Comparison of ENCODE assay signal across 8 cellular contexts in genomic region chr9:65737096-65737564, GRCh38. TPM values are rescaled to one million over a fixed set of nuclear protein-coding genes. Genes with fewer than 3 reads are reported as not detected.
DNase-seq lines count a peak whose midpoint lies in the region; ATAC-seq, FAIRE-seq and TF ChIP-seq lines count a peak whose summit lies in the region.
"Not testable (repeated sequence)": the region's sequence is repeated elsewhere in the genome, so short reads cannot be mapped to it uniquely, and the experiment has no call there.
"Had no signal": no experiment of that assay in that cellular context is flagged by ENCODE, and none has a peak within 500 bp of the region (broad histone marks: within the 10 kb centered on the region; RNA-seq: fewer than 3 reads in every experiment).

FOXD4L4 (plus strand) TSS chr9:65737146; CDS start chr9:65737146, 0 bp downstream.

- H3K4me3 Mint-ChIP-seq in WTC11, result peak within 1 kb of the TSS; percentile 57
- H3K4me3 Mint-ChIP-seq in activated T-cell treated with anti-CD3 and anti-CD28 coated beads, Interleukin-2, amount 50 U/mL, for 24 hours; chondrocyte (ENCODE audit: unreplicated experiment): not testable (repeated sequence)

- intact Hi-C loops in kidney (cut with DNase I); mucosa of descending colon (cut with DNase I, micrococcal nuclease); spleen (cut with DNase I; ENCODE audit: low total_unique reads); upper lobe of right lung (cut with DNase I): not testable (repeated sequence)

- DNase-seq in WTC11 (ENCODE audit: low spot score) (peak; percentile 18), chondrocyte (ENCODE audit: low spot score) (peak; percentile 64), kidney (peak; percentile 19), mucosa of descending colon (peak in 2 of 3 donors; percentile 15 to 27), spleen (peak; percentile 54), upper lobe of right lung (peak; percentile 60)
- peak; percentile 30 for DNase-seq in activated T-cell treated with anti-CD3 and anti-CD28 coated beads, Interleukin-2, amount 50 U/mL, for 24 hours

- H3K27ac ChIP-seq in kidney (ENCODE audit: low read depth in 2 of 2, low read length in 2 of 2); spleen; upper lobe of right lung: not testable (repeated sequence)

- H3K27me3 Mint-ChIP-seq in WTC11 (ENCODE audit: low read depth), result peaks cover 36% of the 10 kb centered on the region
- H3K27me3 Mint-ChIP-seq in activated T-cell treated with anti-CD3 and anti-CD28 coated beads, Interleukin-2, amount 50 U/mL, for 24 hours; chondrocyte (ENCODE audit: low read depth): not testable (repeated sequence)

- POLR2A ChIA-PET in WTC11 (lab: Charles Lee), result not testable (repeated sequence)

- ATAC-seq in WTC11, mucosa of descending colon, upper lobe of right lung: not testable (repeated sequence)

- not testable (repeated sequence) for H3K27ac Mint-ChIP-seq in WTC11; activated T-cell treated with anti-CD3 and anti-CD28 coated beads, Interleukin-2, amount 50 U/mL, for 24 hours; chondrocyte (ENCODE audit: unreplicated experiment)

- CTCF ChIA-PET in WTC11 (lab: Charles Lee), result not testable (repeated sequence)

- not testable (repeated sequence) for FAIRE-seq in kidney (lab: Jason Lieb, UNC)

- not testable (repeated sequence) for H3K4me1 Mint-ChIP-seq in WTC11; activated T-cell treated with anti-CD3 and anti-CD28 coated beads, Interleukin-2, amount 50 U/mL, for 24 hours (ENCODE audit: low read depth); chondrocyte (ENCODE audit: low read depth)

- H3K36me3 Mint-ChIP-seq in WTC11; activated T-cell treated with anti-CD3 and anti-CD28 coated beads, Interleukin-2, amount 50 U/mL, for 24 hours (ENCODE audit: low read depth); chondrocyte (ENCODE audit: low read depth): not testable (repeated sequence)

- not testable (repeated sequence) for TF ChIP-seq POLR2A in spleen (IDR thresholded peaks at IDR 0.05)

- H3K36me3 ChIP-seq in kidney (ENCODE audit: control insufficient read depth in 1 of 2, insufficient read depth in 2 of 2, low read length in 2 of 2); mucosa of descending colon (ENCODE audit: low read depth); spleen; upper lobe of right lung: not testable (repeated sequence)

- H3K9me3 Mint-ChIP-seq in WTC11; activated T-cell treated with anti-CD3 and anti-CD28 coated beads, Interleukin-2, amount 50 U/mL, for 24 hours; chondrocyte (ENCODE audit: low read depth): not testable (repeated sequence)

- H3K27me3 ChIP-seq in spleen (replicated peaks in 1 of 7); upper lobe of right lung: not testable (repeated sequence)

- not testable (repeated sequence) for TF ChIP-seq CTCF in WTC11 (IDR thresholded peaks at IDR 0.05); chondrocyte (IDR thresholded peaks at IDR 0.05); kidney (IDR thresholded peaks at IDR 0.05; ENCODE audit: borderline replicate concordance, extremely low read depth, insufficient read depth); mucosa of descending colon (IDR thresholded peaks at IDR 0.05); spleen (IDR thresholded peaks at IDR 0.05 in 8 of 11, conservative IDR thresholded peaks at IDR 0.05 in 3 of 11); upper lobe of right lung (IDR thresholded peaks at IDR 0.05)

- not testable (repeated sequence) for H3K4me3 ChIP-seq in kidney (ENCODE audit: low read length in 2 of 2); mucosa of descending colon; upper lobe of right lung
- H3K4me3 ChIP-seq in spleen, result peak within 1 kb of the TSS in 1 of 8 donors; percentile 35

- WGBS in spleen, 5 donors, result 8 to 30% (median 13%) methylated on average over 6 to 19 of the region's 38 CpGs

- H3K4me1 ChIP-seq in kidney (ENCODE audit: control insufficient read depth in 1 of 2, insufficient read depth in 1 of 2, low read depth in 1 of 2, low read length in 2 of 2); mucosa of descending colon (ENCODE audit: low read depth); spleen; upper lobe of right lung: not testable (repeated sequence)

- H3K9ac ChIP-seq in kidney (ENCODE audit: low read length in 2 of 2), result not testable (repeated sequence)

- H3K9me3 ChIP-seq in kidney (ENCODE audit: control insufficient read depth in 1 of 2, low read length in 2 of 2); mucosa of descending colon; spleen; upper lobe of right lung: not testable (repeated sequence)

RNA-seq across cellular contexts. Expression of gene FOXD4L4, which starts in this region (rescaled TPM):
- total RNA-seq in WTC11 (2021), result 0.14 TPM in 1 of 3 replicates, not detected in the others
- total RNA-seq in chondrocyte, result not detected in 3 replicates
- total RNA-seq in kidney, result 0.31 TPM
- not detected for polyA plus RNA-seq in kidney (ENCODE audit: insufficient read depth, low read depth, low replicate concordance)
- under 1 TPM in 2 of 3 donors, not detected in 1; 0.25 to 0.27 TPM for total RNA-seq in mucosa of descending colon
- 1 to 10 TPM in 1 of 7 donors, under 1 TPM in 2, not detected in 4; 0.41 to 1.2 (median 0.85) TPM for total RNA-seq in spleen
- polyA plus RNA-seq in spleen, result under 1 TPM in 2 of 3 donors, not detected in 1; 0.02 to 0.10 TPM
- total RNA-seq in upper lobe of right lung, result 0.23 TPM
- polyA plus RNA-seq: IgD-negative memory B cell had no signal

Comparison
In these comparisons a context has a peak if more than half of its experiments do, and no peak if none do; other contexts are left out.
1. Peak in DNase-seq in WTC11; RNA of the gene not detected or under 1 TPM.
2. Peak in DNase-seq in chondrocyte; RNA of the gene not detected or under 1 TPM.
3. Peak in DNase-seq in kidney; RNA of the gene not detected or under 1 TPM.
4. Peak in DNase-seq in mucosa of descending colon; RNA of the gene not detected or under 1 TPM.
5. Peak in DNase-seq in upper lobe of right lung; RNA of the gene not detected or under 1 TPM.